In genomic region chr14:20706657-20707355, GRCh38 we compare ENCODE assay signal across 1 cellular context.
TF ChIP-seq lines count a peak whose summit lies in the region.

No MANE protein-coding gene starts in this region.

TF ChIP-seq in K562, 482 proteins besides CTCF, POLR2A, EP300 and RAD21:
- TF ChIP-seq SREBF2 (CRISPR knock-in tag; IDR thresholded peaks at IDR 0.05) (no peak), SOX6 (IDR thresholded peaks at IDR 0.05) (peak; percentile 50; the same call in 1 of the 2 replicates), ZNF766 (CRISPR knock-in tag; conservative IDR thresholded peaks at IDR 0.05) (peak; percentile 88), NEUROD1 (IDR thresholded peaks at IDR 0.05; ENCODE audit: borderline replicate concordance, low read depth, low read length, partially characterized antibody) (no peak), CGGBP1 (CRISPR knock-in tag; IDR thresholded peaks at IDR 0.05) (no peak)
